Comparison of ENCODE assay signal across 33 cellular contexts in genomic region chr18:35716169-35716831, GRCh38.
"Had no signal": no experiment of that assay in that cellular context is flagged by ENCODE, and none has a peak within 500 bp of the region (broad histone marks: within the 10 kb centered on the region; RNA-seq: fewer than 3 reads in every experiment).

No MANE protein-coding gene starts in this region.

- ATAC-seq: activated T-cell treated with anti-CD3 and anti-CD28 coated beads, Interleukin-2, amount 50 U/mL, for 72 hours; activated T-helper 17 cell treated with anti-CD3 and anti-CD28 coated beads, Interleukin-2, amount 50 U/mL, for 72 hours; PC-3 had no signal

- DNase-seq: activated B cell treated with CpG ODN at 0.5 μM for 24 hours; activated CD4-positive, alpha-beta memory T cell treated with anti-CD3 and anti-CD28 coated beads, Interleukin-2, amount 10 ng/mL, durations not matched to agents 7 days and 5 days; activated CD4-positive, alpha-beta T cell treated with anti-CD3 and anti-CD28 coated beads for 48 hours; activated CD4-positive, CD25-positive, alpha-beta regulatory T cell treated with anti-CD3 and anti-CD28 coated beads, Interleukin-2, amount 50 U/mL, for 72 hours; activated effector memory CD4-positive, alpha-beta T cell treated with anti-CD3 and anti-CD28 coated beads, Interleukin-2, amount 50 U/mL, for 16 hours; activated naive CD4-positive, alpha-beta T cell; activated naive CD4-positive, alpha-beta T cell treated with anti-CD3 and anti-CD28 coated beads, Interleukin-2, amount 50 U/mL, for 16 hours; activated naive CD8-positive, alpha-beta T cell treated with anti-CD3 and anti-CD28 coated beads for 36 hours; activated T-cell treated with anti-CD3 and anti-CD28 coated beads, Interleukin-2, amount 50 U/mL, for 1 hour; activated T-cell treated with anti-CD3 and anti-CD28 coated beads, Interleukin-2, amount 50 U/mL, for 72 hours; amniotic stem cell; aorta; brain microvascular endothelial cell; central memory CD4-positive, alpha-beta T cell; MG63; NCI-H1048; NCI-H1105 treated with DMSO at 0.1 percent for 48 hours; NCI-H1436; NCI-H1694; NCI-H1930; NCI-H2081 treated with DMSO at 0.1 percent for 48 hours; NCI-H510A; NCI-H526; NCI-H748 treated with DMSO at 0.1 percent for 48 hours; NK-92 treated with Interleukin-12 subunit alpha and Interleukin-12 subunit beta, amount 100 ng/mL, for 24 hours; PC-3; Right ventricle myocardium superior; SW 1271; T-helper 1 cell; T-helper 2 cell; T-helper 9 cell had no signal

- H3K27ac ChIP-seq: brain microvascular endothelial cell had no signal

- H3K4me3 ChIP-seq: MG63 had no signal

- H3K27me3 ChIP-seq: brain microvascular endothelial cell, MG63 had no signal

- FAIRE-seq: RCC 7860 had no signal
